Comparison of ENCODE assay signal across 9 cellular contexts in genomic region chr7:98165827-98166667, GRCh38. TPM values are rescaled to one million over a fixed set of nuclear protein-coding genes. Genes with fewer than 3 reads are reported as not detected.
DNase-seq lines count a peak whose midpoint lies in the region; ATAC-seq and TF ChIP-seq lines count a peak whose summit lies in the region.
"Had no signal": no experiment of that assay in that cellular context is flagged by ENCODE, and none has a peak within 500 bp of the region (broad histone marks: within the 10 kb centered on the region; RNA-seq: fewer than 3 reads in every experiment).

No MANE protein-coding gene starts in this region.

- H3K27ac ChIP-seq in sigmoid colon: no peak overlapping the region

- no peak for TF ChIP-seq POLR2A in sigmoid colon (IDR thresholded peaks at IDR 0.05)

- H3K27ac Mint-ChIP-seq in brain: peak overlapping the region in 1 of 5 experiments; percentile 80
- H3K27ac Mint-ChIP-seq: activated naive CD4-positive, alpha-beta T cell treated with anti-CD3 and anti-CD28 coated beads, Interleukin-2, amount 50 U/mL, for 24 hours had no signal

- ATAC-seq in HG03571 (IDR thresholded peaks at IDR 0.05; ENCODE audit: unreplicated experiment) (peak; percentile 51), SK-N-SH treated with all-trans-retinoic acid at 6 μM for 48 hours (peak; percentile 80)

- intact Hi-C loops in sigmoid colon (cut with DNase I): no loop called here

- H3K4me3 Mint-ChIP-seq in brain: no peak overlapping the region
- H3K4me3 Mint-ChIP-seq: activated naive CD4-positive, alpha-beta T cell treated with anti-CD3 and anti-CD28 coated beads, Interleukin-2, amount 50 U/mL, for 24 hours had no signal

- H3K4me1 ChIP-seq in sigmoid colon: peaks cover 0 to 15% (median 13%) of the 10 kb centered on the region in 4 donors

- no peaks in the 10 kb centered on the region for H3K36me3 Mint-ChIP-seq in brain
- H3K36me3 Mint-ChIP-seq: activated naive CD4-positive, alpha-beta T cell treated with anti-CD3 and anti-CD28 coated beads, Interleukin-2, amount 50 U/mL, for 24 hours had no signal

- no peaks in the 10 kb centered on the region for H3K27me3 ChIP-seq in sigmoid colon

- peaks cover 0 to under 1% (median 0%) of the 10 kb centered on the region in 4 donors for H3K36me3 ChIP-seq in sigmoid colon

- no peaks in the 10 kb centered on the region for H3K9me3 ChIP-seq in sigmoid colon

- H3K9me3 Mint-ChIP-seq in brain: no peaks in the 10 kb centered on the region
- H3K9me3 Mint-ChIP-seq: activated naive CD4-positive, alpha-beta T cell treated with anti-CD3 and anti-CD28 coated beads, Interleukin-2, amount 50 U/mL, for 24 hours had no signal

- no peaks in the 10 kb centered on the region for H3K27me3 Mint-ChIP-seq in brain
- H3K27me3 Mint-ChIP-seq: activated naive CD4-positive, alpha-beta T cell treated with anti-CD3 and anti-CD28 coated beads, Interleukin-2, amount 50 U/mL, for 24 hours had no signal

- no peak overlapping the region for H3K4me3 ChIP-seq in sigmoid colon

- no peak for TF ChIP-seq EP300 in sigmoid colon (IDR thresholded peaks at IDR 0.05)

- TF ChIP-seq CTCF in brain (conservative IDR thresholded peaks at IDR 0.05) (peak; percentile 44 to 70), sigmoid colon (IDR thresholded peaks at IDR 0.05) (peak in 1 of 4 experiments; percentile 39)

- WGBS in sigmoid colon, 2 donors: 56 to 75% methylated on average over 18 of the region's 18 CpGs

- DNase-seq in DMS153 (lab: John Stamatoyannopoulos, UW): peak; percentile 47
- DNase-seq in DMS153 treated with DMSO at 0.1 percent for 48 hours (lab: John Stamatoyannopoulos, UW; ENCODE audit: unreplicated experiment): no peak
- peak; percentile 78 for DNase-seq in left kidney (ENCODE audit: low read depth, low spot score)
- peak; percentile 23 for DNase-seq in stimulated activated CD8-positive, alpha-beta memory T cell treated with anti-CD3 and anti-CD28 coated beads, Interleukin-15, amount 100 ng/mL, for 24 hours (ENCODE audit: low read depth)
- DNase-seq in sigmoid colon: no peak

- peaks cover 35% of the 10 kb centered on the region for H3K4me1 Mint-ChIP-seq in brain

TF ChIP-seq in SK-N-SH treated with all-trans-retinoic acid at 6 μM for 48 hours, 23 proteins besides CTCF, POLR2A, EP300 and RAD21:
- TF ChIP-seq SNAI2 (CRISPR knock-in tag; IDR thresholded peaks at IDR 0.05): no peak
- TF ChIP-seq CREB5 (CRISPR knock-in tag; IDR thresholded peaks at IDR 0.05; ENCODE audit: low read depth): no peak
- TF ChIP-seq ZFP30 (CRISPR knock-in tag; IDR thresholded peaks at IDR 0.05): no peak
- TF ChIP-seq TSHZ2 (CRISPR knock-in tag; IDR thresholded peaks at IDR 0.05): no peak
- TF ChIP-seq PPARA (CRISPR knock-in tag; IDR thresholded peaks at IDR 0.05; ENCODE audit: borderline replicate concordance): no peak
- no peak for TF ChIP-seq GLIS3 (CRISPR knock-in tag; IDR thresholded peaks at IDR 0.05)
- TF ChIP-seq TOX (CRISPR knock-in tag; IDR thresholded peaks at IDR 0.05; ENCODE audit: borderline replicate concordance): no peak
- TF ChIP-seq TCF4 (CRISPR knock-in tag; IDR thresholded peaks at IDR 0.05; ENCODE audit: borderline replicate concordance): no peak
- no peak for TF ChIP-seq POU6F1 (CRISPR knock-in tag; IDR thresholded peaks at IDR 0.05; ENCODE audit: borderline replicate concordance, low read depth)
- TF ChIP-seq ESRRG (CRISPR knock-in tag; IDR thresholded peaks at IDR 0.05): no peak
- no peak for TF ChIP-seq RARB (CRISPR knock-in tag; IDR thresholded peaks at IDR 0.05)
- TF ChIP-seq ZNF70 (CRISPR knock-in tag; IDR thresholded peaks at IDR 0.05): no peak
- TF ChIP-seq OSR1 (CRISPR knock-in tag; IDR thresholded peaks at IDR 0.05): no peak
- TF ChIP-seq ISL1 (CRISPR knock-in tag; IDR thresholded peaks at IDR 0.05): no peak
- no peak for TF ChIP-seq PATZ1 (CRISPR knock-in tag; IDR thresholded peaks at IDR 0.05; ENCODE audit: borderline replicate concordance)
- TF ChIP-seq ZFP3 (CRISPR knock-in tag; IDR thresholded peaks at IDR 0.05): no peak
- no peak for TF ChIP-seq ZNF565 (CRISPR knock-in tag; conservative IDR thresholded peaks at IDR 0.05; ENCODE audit: low read depth)

RNA-seq across cellular contexts. Expression of gene BHLHA15, which starts 45.2 kb away (rescaled TPM):
- polyA plus RNA-seq in brain (ENCODE audit: insufficient read depth, low read depth, low replicate concordance) (3.5 TPM), sigmoid colon (1 to 10 TPM in 2 of 3 donors, not detected in 1; 1.2 to 1.4 TPM)
- total RNA-seq in sigmoid colon: not detected

RNA-seq across cellular contexts. Expression of gene LMTK2, which starts 59.4 kb away (rescaled TPM):
- 14.7 TPM for polyA plus RNA-seq in brain (ENCODE audit: insufficient read depth, low read depth, low replicate concordance)
- total RNA-seq in sigmoid colon: 10 to 100 TPM; 16.8 to 19.9 (median 18.0) TPM
- polyA plus RNA-seq in sigmoid colon: 10 to 100 TPM in 1 of 3 donors, 1 to 10 TPM in 2; 3.0 to 17.0 (median 5.3) TPM

Comparison
In these comparisons a context has a peak if more than half of its experiments do, and no peak if none do; other contexts are left out.
1. DNase-seq: peak in DMS153 (single experiment), left kidney (single experiment) and stimulated activated CD8-positive, alpha-beta memory T cell treated with anti-CD3 and anti-CD28 coated beads, Interleukin-15, amount 100 ng/mL, for 24 hours (single experiment); none in DMS153 treated with DMSO at 0.1 percent for 48 hours (single experiment) and sigmoid colon (single experiment).